Comparison of ENCODE assay signal across 8 cellular contexts in the genomic region with DNA sequence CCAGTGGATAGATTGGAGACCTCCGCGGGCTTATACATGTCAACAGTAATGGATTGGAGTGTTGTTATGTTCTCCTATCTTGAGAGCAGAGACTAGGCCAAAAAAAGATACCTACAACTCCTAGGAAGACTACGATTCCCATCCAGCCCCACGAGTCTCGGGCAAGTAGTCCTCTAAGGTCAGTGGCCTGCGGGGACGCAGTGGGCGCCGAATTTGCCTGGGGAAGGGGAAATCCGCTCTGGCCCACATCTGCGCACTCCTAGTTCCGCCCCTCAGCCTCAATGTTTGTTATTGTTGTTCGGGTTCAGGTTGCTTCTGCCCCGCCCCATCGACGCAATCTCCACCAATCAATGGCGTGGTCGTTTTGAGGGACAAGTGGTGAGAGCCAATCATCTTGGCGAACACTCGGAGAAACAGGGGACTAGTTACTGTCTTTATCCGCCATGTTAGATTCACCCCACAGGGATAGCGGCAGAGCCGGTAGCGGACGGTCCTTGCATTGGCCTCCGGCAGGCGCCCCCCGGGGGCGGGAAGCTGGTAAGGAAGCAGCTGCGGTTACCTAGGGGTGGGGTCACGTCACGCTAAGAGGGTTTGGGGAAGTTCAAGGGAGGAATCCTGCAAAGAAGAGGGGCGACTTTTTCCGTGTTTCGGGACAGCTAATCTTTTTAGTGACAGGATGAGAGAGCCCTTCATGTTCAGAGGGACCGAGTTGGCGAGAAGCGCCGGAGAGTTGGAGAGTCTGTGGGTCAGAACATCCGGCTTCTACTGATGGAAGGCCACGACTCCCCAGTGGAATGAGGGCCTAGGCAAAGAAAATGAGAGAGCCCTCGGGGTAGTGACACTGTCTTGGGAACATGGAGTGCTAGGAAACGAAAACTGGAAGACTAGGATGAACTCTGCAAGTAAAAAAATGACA. TPM values are rescaled to one million over a fixed set of nuclear protein-coding genes. Genes with fewer than 3 reads are reported as not detected.
DNase-seq lines count a peak whose midpoint lies in the region; ATAC-seq, FAIRE-seq and TF ChIP-seq lines count a peak whose summit lies in the region.

A gene with protein sequence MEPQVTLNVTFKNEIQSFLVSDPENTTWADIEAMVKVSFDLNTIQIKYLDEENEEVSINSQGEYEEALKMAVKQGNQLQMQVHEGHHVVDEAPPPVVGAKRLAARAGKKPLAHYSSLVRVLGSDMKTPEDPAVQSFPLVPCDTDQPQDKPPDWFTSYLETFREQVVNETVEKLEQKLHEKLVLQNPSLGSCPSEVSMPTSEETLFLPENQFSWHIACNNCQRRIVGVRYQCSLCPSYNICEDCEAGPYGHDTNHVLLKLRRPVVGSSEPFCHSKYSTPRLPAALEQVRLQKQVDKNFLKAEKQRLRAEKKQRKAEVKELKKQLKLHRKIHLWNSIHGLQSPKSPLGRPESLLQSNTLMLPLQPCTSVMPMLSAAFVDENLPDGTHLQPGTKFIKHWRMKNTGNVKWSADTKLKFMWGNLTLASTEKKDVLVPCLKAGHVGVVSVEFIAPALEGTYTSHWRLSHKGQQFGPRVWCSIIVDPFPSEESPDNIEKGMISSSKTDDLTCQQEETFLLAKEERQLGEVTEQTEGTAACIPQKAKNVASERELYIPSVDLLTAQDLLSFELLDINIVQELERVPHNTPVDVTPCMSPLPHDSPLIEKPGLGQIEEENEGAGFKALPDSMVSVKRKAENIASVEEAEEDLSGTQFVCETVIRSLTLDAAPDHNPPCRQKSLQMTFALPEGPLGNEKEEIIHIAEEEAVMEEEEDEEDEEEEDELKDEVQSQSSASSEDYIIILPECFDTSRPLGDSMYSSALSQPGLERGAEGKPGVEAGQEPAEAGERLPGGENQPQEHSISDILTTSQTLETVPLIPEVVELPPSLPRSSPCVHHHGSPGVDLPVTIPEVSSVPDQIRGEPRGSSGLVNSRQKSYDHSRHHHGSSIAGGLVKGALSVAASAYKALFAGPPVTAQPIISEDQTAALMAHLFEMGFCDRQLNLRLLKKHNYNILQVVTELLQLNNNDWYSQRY (plus strand): TSS at position 449 of the 916 bp plus-strand sequence. CDS start 4,586 bp downstream, outside the sequence.

- peak within 1 kb of the TSS; percentile 93 for H3K4me2 ChIP-seq in HepG2 (ENCODE audit: low read depth, low read length)

- H3K79me2 ChIP-seq in HepG2 (ENCODE audit: insufficient read depth, low read length): peaks cover 37% of the 10 kb centered on the region

- peak within 1 kb of the TSS; percentile 92 for H3K9ac ChIP-seq in HepG2 (ENCODE audit: insufficient read depth, low read depth, low read length)

- CTCF ChIA-PET in CD4-positive, alpha-beta T cell (lab: Charles Lee): interaction anchor here (1.0 to 1.4 kb wide), 8 partner anchors 41 to 347 kb away, joined by 3 to 10 read pairs (median 3); partner anchors contain the start of genes BECN1, DHX8, IFI35 and RPL27
- CTCF ChIA-PET in HepG2 (lab: Yijun Ruan, JAX; ENCODE audit: low intra/inter-chr PET ratio, low total read pairs): interaction anchor here (1.0 kb wide), 1 partner anchor 147 kb away, joined by 3 read pairs; no protein-coding TSS in a partner anchor

- no peaks in the 10 kb centered on the region for H3K27me3 ChIP-seq in CD4-positive, alpha-beta T cell (ENCODE audit: control insufficient read depth, insufficient read depth, low read length)
- H3K27me3 ChIP-seq in dorsolateral prefrontal cortex (no peaks in the 10 kb centered on the region), HepG2 (ENCODE audit: control insufficient read depth in 1 of 2, insufficient read depth in 2 of 2, low read length in 2 of 2) (no peaks in the 10 kb centered on the region; a peak in 1 of 5 replicates)

- peaks cover 15% of the 10 kb centered on the region for H3K36me3 Mint-ChIP-seq in CD4-positive, alpha-beta T cell (ENCODE audit: low read depth)

- no peak for TF ChIP-seq CTCF in CD4-positive, alpha-beta T cell (IDR thresholded peaks at IDR 0.05)
- TF ChIP-seq CTCF in dorsolateral prefrontal cortex (IDR thresholded peaks at IDR 0.05 in 54 of 56, conservative IDR thresholded peaks at IDR 0.05 in 2 of 56; ENCODE audit: low read depth in 1 of 56, partially characterized antibody in 56 of 56) (peak in 39 of 56 donors; percentile 6 to 52 (median 32)), HepG2 (CRISPR knock-in tag; IDR thresholded peaks at IDR 0.05) (peak; percentile 79)

- no peaks in the 10 kb centered on the region for H3K9me3 ChIP-seq in CD4-positive, alpha-beta T cell (ENCODE audit: control insufficient read depth, low read length)
- no peaks in the 10 kb centered on the region for H3K9me3 ChIP-seq in HepG2 (ENCODE audit: low read length)

- no peaks in the 10 kb centered on the region for H3K9me3 Mint-ChIP-seq in CD4-positive, alpha-beta T cell

- in situ Hi-C loops in HepG2 (cut with HindIII; ENCODE audit: extremely low pct_ligation_motif_present, low pct_unique_long_range_greater_than_20kb): no loop called here

- H3K4me1 ChIP-seq in HepG2 (ENCODE audit: insufficient read depth, low read length): peaks cover 70% of the 10 kb centered on the region

- H3K27ac ChIP-seq in CD4-positive, alpha-beta T cell (ENCODE audit: low read depth, low read length): peak within 1 kb of the TSS; percentile 98
- H3K27ac ChIP-seq in dorsolateral prefrontal cortex (peak within 1 kb of the TSS; percentile 90 to 100 (median 98)), HepG2 (ENCODE audit: extremely low read length, insufficient read depth, low read length) (peak within 1 kb of the TSS; percentile 90)

- no peak within 1 kb of the TSS for H3K4me3 Mint-ChIP-seq in CD4-positive, alpha-beta T cell

- peak in 1 of 2 experiments; percentile 43; a peak in 2 of 4 replicates for TF ChIP-seq EP300 in HepG2 (IDR thresholded peaks at IDR 0.05; ENCODE audit: low read depth in 2 of 2, low read length in 2 of 2)
- TF ChIP-seq EP300 in HepG2 (CRISPR knock-in tag; IDR thresholded peaks at IDR 0.05; ENCODE audit: borderline replicate concordance): 0 out of 2 replicates have a peak, but pooled peaks have one; percentile 7

- no peaks in the 10 kb centered on the region for H4K20me1 ChIP-seq in HepG2 (ENCODE audit: insufficient read depth, low read length)

- H2AFZ ChIP-seq in HepG2 (ENCODE audit: low read length): no peak within 1 kb of the TSS

- DNase-seq in CD4-positive, alpha-beta T cell: peak; percentile 90 to 96 (median 91)
- DNase-seq in NCI-H748 treated with DMSO at 0.1 percent for 48 hours (lab: John Stamatoyannopoulos, UW): peak; percentile 96
- DNase-seq in activated CD4-positive, alpha-beta T cell treated with anti-CD3 and anti-CD28 coated beads, Interleukin-2, amount 50 U/mL, for 24 hours (ENCODE audit: low read depth in 1 of 2, low spot score in 1 of 2): peak; percentile 84 to 97
- DNase-seq in dorsolateral prefrontal cortex: peak; percentile 89 to 98 (median 96)
- DNase-seq in HepG2 (ENCODE audit: low spot score): peak; percentile 99
- DNase-seq in stimulated activated CD4-positive, alpha-beta T cell treated with anti-CD3 and anti-CD28 coated beads, Interleukin-4, amount 100 ng/mL, for 1 hour: peak; percentile 90

- no peaks in the 10 kb centered on the region for H3K27me3 Mint-ChIP-seq in CD4-positive, alpha-beta T cell

- TF ChIP-seq POLR2A in HepG2 (IDR thresholded peaks at IDR 0.05; ENCODE audit: insufficient read depth in 1 of 2, low read depth in 2 of 2, low read length in 2 of 2): peak; percentile 76 to 89

- intact Hi-C loops in CD4-positive, alpha-beta T cell (cut with DNase I, micrococcal nuclease): loop anchor here (1.0 to 5.0 kb wide), 7 partner anchors 40 to 312 kb away; partner anchors contain the start of genes BRCA1 (in 2 of the 2), DHX8 (in 2 of the 2), TMEM106A (in 2 of the 2) and RPL27 (in 1 of the 2)
- intact Hi-C loops in dorsolateral prefrontal cortex (cut with DNase I): loop anchor here (2.0 to 5.0 kb wide), 7 partner anchors 46 to 216 kb away; partner anchors contain the start of genes BRCA1 (in 2 of the 2) and VAT1 (in 2 of the 2)
- intact Hi-C loops in HepG2 (cut with micrococcal nuclease; ENCODE audit: unreplicated experiment): loop anchor here (1.0 to 5.0 kb wide), 4 partner anchors 46 to 164 kb away; partner anchors contain the start of genes BRCA1, IFI35 and RND2

- peaks cover 28% of the 10 kb centered on the region for H3K4me1 Mint-ChIP-seq in CD4-positive, alpha-beta T cell (ENCODE audit: low read depth)

- no peak within 1 kb of the TSS for H3K27ac Mint-ChIP-seq in CD4-positive, alpha-beta T cell

- BruUV-seq in HepG2 (replicated peaks; lab: Mats Ljungman, UMichigan): no TSS peak

- H3K4me3 ChIP-seq in dorsolateral prefrontal cortex (peak within 1 kb of the TSS; percentile 58 to 98 (median 82)), HepG2 (replicated peaks in 1 of 3; ENCODE audit: insufficient read depth in 1 of 3, low read depth in 2 of 3, low read length in 3 of 3) (peak within 1 kb of the TSS; percentile 62 to 94 (median 75))

- 1% methylated on average over 43 of the region's 43 CpGs for WGBS in HepG2 (ENCODE audit: low lambda C conversion rate)

- peak; percentile 68 for TF ChIP-seq RAD21 in HepG2 (CRISPR knock-in tag; IDR thresholded peaks at IDR 0.05)

- H3K36me3 ChIP-seq in HepG2 (replicated peaks in 1 of 2; ENCODE audit: control insufficient read depth in 1 of 2, insufficient read depth in 2 of 2, low read length in 2 of 2): no peaks in the 10 kb centered on the region

- peak; percentile 95 for FAIRE-seq in HepG2 (lab: Jason Lieb, UNC)

- ATAC-seq in CD4-positive, alpha-beta T cell (ENCODE audit: poor library complexity): peak; percentile 76
- ATAC-seq in GM19397 (IDR thresholded peaks at IDR 0.05; ENCODE audit: unreplicated experiment) (peak; percentile 76), HG03565 (IDR thresholded peaks at IDR 0.05; ENCODE audit: unreplicated experiment) (peak; percentile 72), HepG2 (peak; percentile 90)

- POLR2A ChIA-PET in CD4-positive, alpha-beta T cell (lab: Charles Lee): interaction anchor here (0.5 to 2.3 kb wide), 29 partner anchors 13 to 1989 kb away, joined by 3 to 25 read pairs (median 4); partner anchors contain the start of genes BECN1, BRCA1, DHX8 and EIF1
- POLR2A ChIA-PET in HepG2 (lab: Yijun Ruan, JAX): interaction anchor here (0.9 to 4.1 kb wide), 21 partner anchors 13 to 197 kb away, joined by 3 to 93 read pairs (median 7); partner anchors contain the start of genes BRCA1, IFI35, RPL27 and TMEM106A

RNA-seq across cellular contexts. Expression of the gene that starts here (rescaled TPM):
- total RNA-seq in CD4-positive, alpha-beta T cell: 10 to 100 TPM; 23.7 TPM
- total RNA-seq in dorsolateral prefrontal cortex (100 to 1,000 TPM in 22 of 120 experiments, 10 to 100 TPM in 98; 77.1 to 121 (median 91.7) TPM), HepG2 (2016; rRNA removed; fragmentation: Illumina TruSeq; extraction: Trizol) (51.7 and 79.0 TPM in 2 replicates)
- 9.9 and 10.8 TPM in 2 replicates for total RNA-seq in HepG2 (2016; cell fraction: cytosol; rRNA removed; fragmentation: Illumina TruSeq; extraction: Trizol; ENCODE audit: low read depth)
- 50.3 and 77.3 TPM in 2 replicates for total RNA-seq in HepG2 (2016; cell fraction: insoluble cytoplasmic fraction; rRNA removed; fragmentation: Illumina TruSeq; extraction: Trizol)
- 20.1 and 22.1 TPM in 2 replicates for total RNA-seq in HepG2 (2016; cell fraction: membrane; rRNA removed; fragmentation: Illumina TruSeq; extraction: Trizol)
- total RNA-seq in HepG2 (2016; cell fraction: nucleus; rRNA removed; fragmentation: Illumina TruSeq; extraction: Trizol): 35.7 and 36.9 TPM in 2 replicates
- 102 and 121 TPM in 2 replicates for polyA plus RNA-seq in HepG2 (2011; rRNA removed)
- 87.1 and 91.6 TPM in 2 replicates for polyA plus RNA-seq in HepG2 (2011; cell fraction: cytosol; rRNA removed)
- polyA plus RNA-seq in HepG2 (2011; cell fraction: nucleus; rRNA removed): 53.9 and 55.2 TPM in 2 replicates
- polyA plus RNA-seq in HepG2 (2012): 78.0 and 105 TPM in 2 replicates
- 5.5 and 5.9 TPM in 2 replicates for polyA plus RNA-seq in HepG2 (2016; cell fraction: cytosol; fragmentation: Illumina TruSeq; extraction: Trizol; ENCODE audit: low read depth)
- polyA plus RNA-seq in HepG2 (2016; cell fraction: insoluble cytoplasmic fraction; fragmentation: Illumina TruSeq; extraction: Trizol; ENCODE audit: low read depth): 70.0 and 71.8 TPM in 2 replicates
- polyA plus RNA-seq in HepG2 (2016; cell fraction: membrane; fragmentation: Illumina TruSeq; extraction: Trizol; ENCODE audit: low read depth): 8.4 and 9.8 TPM in 2 replicates
- polyA plus RNA-seq in HepG2 (2016; cell fraction: nucleus; fragmentation: Illumina TruSeq; extraction: Trizol; ENCODE audit: insufficient read depth, low read depth): 40.5 and 50.3 TPM in 2 replicates
- 94.6 and 191 TPM in 2 replicates for polyA minus RNA-seq in HepG2 (2011; rRNA and poly(A)+ RNA removed; ENCODE audit: low replicate concordance)
- 125 and 130 TPM in 2 replicates for polyA minus RNA-seq in HepG2 (2011; cell fraction: cytosol; rRNA and poly(A)+ RNA removed)
- polyA minus RNA-seq in HepG2 (2011; cell fraction: nucleus; rRNA and poly(A)+ RNA removed): 95.0 and 120 TPM in 2 replicates

Comparison
In these comparisons a context has a peak if more than half of its experiments do, and no peak if none do; other contexts are left out.
1. Peak in every context shown above with its lines: DNase-seq, ATAC-seq, H3K4me3 ChIP-seq and H3K27ac ChIP-seq.